8 cellular contexts compared by ENCODE assay signal in genomic region chr21:41420998-41421397, GRCh38. TPM values are rescaled to one million over a fixed set of nuclear protein-coding genes. Genes with fewer than 3 reads are reported as not detected.
DNase-seq lines count a peak whose midpoint lies in the region; ATAC-seq and TF ChIP-seq lines count a peak whose summit lies in the region.
"Not testable (repeated sequence)": the region's sequence is repeated elsewhere in the genome, so short reads cannot be mapped to it uniquely, and the experiment has no call there.

No MANE protein-coding gene starts in this region.

- H2AK5ac ChIP-seq in neuronal stem cell (ENCODE audit: low read depth, low read length) = not testable (repeated sequence)

- intact Hi-C loops in left lung (cut with DNase I) = not testable (repeated sequence)

- H2AFZ ChIP-seq in neuronal stem cell (ENCODE audit: low read length) = peak overlapping the region; percentile 94

- H3K36me3 ChIP-seq in BJ (ENCODE audit: control insufficient read depth, insufficient read depth, low read length); left lung; neuronal stem cell (replicated peaks in 1 of 2; ENCODE audit: control insufficient read depth in 2 of 2, insufficient read depth in 2 of 2, low read length in 2 of 2); stomach smooth muscle (ENCODE audit: control insufficient read depth in 2 of 2, insufficient read depth in 2 of 2, low read length in 2 of 2): not testable (repeated sequence)

- not testable (repeated sequence) for H3K36me3 Mint-ChIP-seq in T-helper 2 cell treated with Interferon-gamma antibody and Interleukin-4, amounts not matched to agents 5 μg/mL and 100 μg/mL, for 36 hours (ENCODE audit: low read depth); activated naive CD8-positive, alpha-beta T cell; endothelial cell (ENCODE audit: low read depth, unreplicated experiment)

- no CpG with 5 or more reads among the region's 8 CpGs for WGBS in neuronal stem cell (ENCODE audit: extremely low coverage in 2 of 2, insufficient read length in 2 of 2, insufficient replicate concordance in 1 of 2), 2 donors

- peaks cover 41% of the 10 kb centered on the region for H3K4me1 Mint-ChIP-seq in T-helper 2 cell treated with Interferon-gamma antibody and Interleukin-4, amounts not matched to agents 5 μg/mL and 100 μg/mL, for 36 hours (ENCODE audit: low read depth)
- H3K4me1 Mint-ChIP-seq in activated naive CD8-positive, alpha-beta T cell (ENCODE audit: low read depth) = peaks cover 32% of the 10 kb centered on the region
- H3K4me1 Mint-ChIP-seq in endothelial cell (ENCODE audit: unreplicated experiment) = peaks cover 10% of the 10 kb centered on the region

- CTCF ChIA-PET in BJ (lab: Yijun Ruan, JAX) = not testable (repeated sequence)

- not testable (repeated sequence) for H3K4me2 ChIP-seq in neuronal stem cell (ENCODE audit: insufficient read depth, low read length, poor library complexity, severe bottlenecking)

- H3K23ac ChIP-seq in neuronal stem cell (ENCODE audit: low read depth, low read length, poor library complexity) = not testable (repeated sequence)

- not testable (repeated sequence) for H2BK12ac ChIP-seq in neuronal stem cell (ENCODE audit: low read length)

- H3K4me3 Mint-ChIP-seq in T-helper 2 cell treated with Interferon-gamma antibody and Interleukin-4, amounts not matched to agents 5 μg/mL and 100 μg/mL, for 36 hours = peak overlapping the region; percentile 87
- H3K4me3 Mint-ChIP-seq in activated naive CD8-positive, alpha-beta T cell = peak overlapping the region; percentile 82
- peak overlapping the region; percentile 85 for H3K4me3 Mint-ChIP-seq in endothelial cell (ENCODE audit: unreplicated experiment)

- peaks cover 7 to 48% of the 10 kb centered on the region in 2 donors for H3K4me1 ChIP-seq in left lung
- not testable (repeated sequence) for H3K4me1 ChIP-seq in neuronal stem cell (ENCODE audit: control insufficient read depth in 2 of 2, insufficient read depth in 1 of 2, low read depth in 1 of 2, low read length in 2 of 2)
- peaks cover 16% of the 10 kb centered on the region for H3K4me1 ChIP-seq in stomach smooth muscle (ENCODE audit: control insufficient read depth, insufficient read depth, low read length)

- H3K27me3 ChIP-seq in BJ (ENCODE audit: control insufficient read depth, insufficient read depth, low read length); HL-60 (ENCODE audit: insufficient read depth, poor library complexity, severe bottlenecking); left lung; neuronal stem cell (ENCODE audit: control insufficient read depth in 3 of 3, insufficient read depth in 3 of 3, low read depth in 1 of 3, low read length in 3 of 3); stomach smooth muscle (ENCODE audit: control insufficient read depth in 1 of 2, insufficient read depth in 2 of 2, low read length in 2 of 2): not testable (repeated sequence)

- POLR2A ChIA-PET in BJ (lab: Charles Lee) = not testable (repeated sequence)

- H4K91ac ChIP-seq in neuronal stem cell (ENCODE audit: low read depth, low read length, poor library complexity) = not testable (repeated sequence)

- not testable (repeated sequence) for H4K8ac ChIP-seq in neuronal stem cell (ENCODE audit: low read depth, low read length)

- H2BK5ac ChIP-seq in neuronal stem cell (ENCODE audit: low read length) = not testable (repeated sequence)

- not testable (repeated sequence) for DNase-seq in BJ (ENCODE audit: low read depth); HL-60 (ENCODE audit: low read depth in 1 of 2, low spot score in 1 of 2); T-helper 2 cell treated with Interferon-gamma antibody and Interleukin-4, amounts not matched to agents 5 μg/mL and 100 μg/mL, for 36 hours (ENCODE audit: low spot score); endothelial cell (ENCODE audit: low spot score); left lung; neuronal stem cell (ENCODE audit: low spot score)

- TF ChIP-seq CTCF in BJ (IDR thresholded peaks at IDR 0.05; ENCODE audit: insufficient read depth, low read depth, low read length); HL-60 (IDR thresholded peaks at IDR 0.05; ENCODE audit: insufficient read depth, low read length); endothelial cell (IDR thresholded peaks at IDR 0.05; ENCODE audit: unreplicated experiment); left lung (IDR thresholded peaks at IDR 0.05): not testable (repeated sequence)

- ATAC-seq in left lung = not testable (repeated sequence)

- H3K79me1 ChIP-seq in neuronal stem cell (ENCODE audit: low read depth, low read length) = not testable (repeated sequence)

- H3K14ac ChIP-seq in neuronal stem cell (ENCODE audit: low read length) = not testable (repeated sequence)

- peak overlapping the region; percentile 80 for H3K27ac ChIP-seq in HL-60 (replicated peaks)
- H3K27ac ChIP-seq in left lung = peak overlapping the region; percentile 91 to 93
- not testable (repeated sequence) for H3K27ac ChIP-seq in neuronal stem cell (replicated peaks; ENCODE audit: low read length)
- H3K27ac ChIP-seq in stomach smooth muscle (ENCODE audit: low read length) = peak overlapping the region; percentile 82

- H2BK15ac ChIP-seq in neuronal stem cell (ENCODE audit: low read length) = not testable (repeated sequence)

- peak overlapping the region; percentile 79 for H3K27ac Mint-ChIP-seq in T-helper 2 cell treated with Interferon-gamma antibody and Interleukin-4, amounts not matched to agents 5 μg/mL and 100 μg/mL, for 36 hours
- H3K27ac Mint-ChIP-seq in activated naive CD8-positive, alpha-beta T cell; endothelial cell (ENCODE audit: unreplicated experiment): not testable (repeated sequence)

- not testable (repeated sequence) for H3K9me3 Mint-ChIP-seq in T-helper 2 cell treated with Interferon-gamma antibody and Interleukin-4, amounts not matched to agents 5 μg/mL and 100 μg/mL, for 36 hours; activated naive CD8-positive, alpha-beta T cell (ENCODE audit: low read depth); endothelial cell (ENCODE audit: unreplicated experiment)

- H3K4ac ChIP-seq in neuronal stem cell (ENCODE audit: low read length) = not testable (repeated sequence)

- peak overlapping the region; percentile 68 for H3K4me3 ChIP-seq in BJ (ENCODE audit: low read depth, low read length)
- not testable (repeated sequence) for H3K4me3 ChIP-seq in HL-60 (replicated peaks; ENCODE audit: insufficient read depth, low read length); neuronal stem cell (ENCODE audit: low read length in 2 of 2)
- peak overlapping the region; percentile 53 to 55 for H3K4me3 ChIP-seq in left lung
- peak overlapping the region; percentile 87 to 91 for H3K4me3 ChIP-seq in stomach smooth muscle (ENCODE audit: low read length in 2 of 2)

- H3K9me3 ChIP-seq in left lung; neuronal stem cell (replicated peaks in 1 of 2; ENCODE audit: control insufficient read depth in 2 of 2, insufficient read depth in 1 of 2, low read depth in 1 of 2, low read length in 2 of 2); stomach smooth muscle (ENCODE audit: control insufficient read depth in 2 of 2, low read length in 2 of 2): not testable (repeated sequence)

- not testable (repeated sequence) for H3K9ac ChIP-seq in neuronal stem cell (ENCODE audit: low read depth, low read length, poor library complexity)
- H3K9ac ChIP-seq in stomach smooth muscle (ENCODE audit: low read length in 2 of 2) = peak overlapping the region in 1 of 2 donors; percentile 84

- H2BK120ac ChIP-seq in neuronal stem cell (ENCODE audit: low read depth, low read length) = not testable (repeated sequence)

- not testable (repeated sequence) for H3K18ac ChIP-seq in neuronal stem cell (ENCODE audit: low read length)

- H3K27me3 Mint-ChIP-seq in T-helper 2 cell treated with Interferon-gamma antibody and Interleukin-4, amounts not matched to agents 5 μg/mL and 100 μg/mL, for 36 hours (ENCODE audit: low read depth); activated naive CD8-positive, alpha-beta T cell: not testable (repeated sequence)
- H3K27me3 Mint-ChIP-seq in endothelial cell (ENCODE audit: unreplicated experiment) = peaks cover 12% of the 10 kb centered on the region

RNA-seq across cellular contexts. Expression of gene MX1, which starts 5.0 kb away (rescaled TPM):
- 5.9 and 7.2 TPM in 2 replicates for polyA plus RNA-seq in BJ (2011; rRNA removed)
- 6.2 and 7.6 TPM in 2 replicates for polyA minus RNA-seq in BJ (2011; rRNA and poly(A)+ RNA removed)
- 4.5 TPM for total RNA-seq in endothelial cell (ENCODE audit: unreplicated experiment)
- total RNA-seq in left lung = 10 to 100 TPM; 59.8 to 66.3 TPM
- 0.91 TPM for polyA plus RNA-seq in neuronal stem cell (2013, experiment 1 of 2)
- 0.75 TPM for polyA plus RNA-seq in neuronal stem cell (2013, experiment 2 of 2)

RNA-seq across cellular contexts. Expression of gene MX2, which starts 59.2 kb away (rescaled TPM):
- polyA plus RNA-seq in BJ (2011; rRNA removed) = 4.1 and 5.1 TPM in 2 replicates
- polyA minus RNA-seq in BJ (2011; rRNA and poly(A)+ RNA removed) = 2.3 and 2.4 TPM in 2 replicates
- 5.4 TPM for total RNA-seq in endothelial cell (ENCODE audit: unreplicated experiment)
- 10 to 100 TPM; 11.9 to 31.9 TPM for total RNA-seq in left lung
- 3.2 TPM for polyA plus RNA-seq in neuronal stem cell (2013, experiment 1 of 2)
- 3.5 TPM for polyA plus RNA-seq in neuronal stem cell (2013, experiment 2 of 2)

Comparison
In these comparisons a context has a peak if more than half of its experiments do, and no peak if none do; other contexts are left out.
1. RNA of gene MX1, which starts 5.0 kb away (total RNA-seq): 59.8 to 66.3 TPM in left lung; 4.5 TPM in endothelial cell (single experiment); every median in the first group is over 10 times any median in the second.
2. Peak in every context shown above with its lines, with median percentiles within 50 percentile points of each other: H3K4me3 Mint-ChIP-seq.